In the genomic region with DNA sequence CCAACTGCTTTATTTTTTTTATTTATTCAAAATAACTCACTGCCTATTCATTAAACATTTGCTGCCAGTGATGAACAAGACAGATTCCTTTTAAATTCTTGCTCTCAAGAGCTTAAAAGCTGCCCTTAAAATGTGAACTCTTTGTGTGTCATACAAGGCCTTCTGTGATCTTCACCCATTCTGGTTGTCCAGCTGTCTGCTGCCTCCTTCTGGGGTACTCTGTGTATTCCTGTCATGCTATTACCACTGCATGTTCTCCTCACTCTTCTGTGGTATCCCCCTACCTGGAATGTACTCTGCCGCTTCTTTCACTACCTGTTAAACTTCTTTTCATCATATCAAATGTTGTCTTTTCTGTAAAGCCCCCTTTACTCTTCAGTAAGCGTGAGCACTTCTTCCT, we compare ENCODE assay signal across 9 cellular contexts.
A peak's percentile ranks its signal among the peaks of the same experiment; 100 is the strongest.
DNase-seq lines count a peak whose midpoint lies in the region; ATAC-seq and TF ChIP-seq lines count a peak whose summit lies in the region.
"Had no signal": no experiment of that assay in that cellular context is flagged by ENCODE, and none has a peak within 500 bp of the region (broad histone marks: within the 10 kb centered on the region; RNA-seq: fewer than 3 reads in every experiment).

No MANE protein-coding gene starts in this region.

- no peak for DNase-seq in AG04449 (ENCODE audit: low read depth, low spot score)
- DNase-seq in ascending aorta (ENCODE audit: low spot score in 2 of 2) = no peak
- no peak for DNase-seq in kidney epithelial cell (ENCODE audit: low read depth)
- no peak for DNase-seq in SW480 (ENCODE audit: low spot score)
- no peak for DNase-seq in activated CD4-positive, CD25-positive, alpha-beta regulatory T cell (lab: John Stamatoyannopoulos, UW)
- DNase-seq in NCI-H1694 treated with DMSO at 0.1 percent for 48 hours (lab: John Stamatoyannopoulos, UW) = no peak
- DNase-seq: NCI-H446 treated with DMSO at 0.1 percent for 48 hours had no signal

- no peaks in the 10 kb centered on the region for H3K9me3 ChIP-seq in ascending aorta

- TF ChIP-seq CTCF in AG04449 (IDR thresholded peaks at IDR 0.05; ENCODE audit: insufficient read depth, low read length, missing control alignments) (peak; percentile 28), ascending aorta (IDR thresholded peaks at IDR 0.05) (peak in 1 of 3 experiments; percentile 28), kidney epithelial cell (IDR thresholded peaks at IDR 0.05; ENCODE audit: insufficient read depth, low read length, poor library complexity, severe bottlenecking) (peak; percentile 18)

- H3K27me3 ChIP-seq in ascending aorta (no peaks in the 10 kb centered on the region), kidney epithelial cell (ENCODE audit: control insufficient read depth, insufficient read depth, low read length) (no peaks in the 10 kb centered on the region)

- H3K4me1 ChIP-seq in ascending aorta = peaks cover 3 to 37% of the 10 kb centered on the region in 2 donors

- CTCF ChIA-PET in AG04449 (lab: Yijun Ruan, JAX) = interaction anchor here (0.9 to 3.7 kb wide), 5 partner anchors 13 to 289 kb away, joined by 3 to 25 read pairs (median 4); no protein-coding TSS in a partner anchor

- H3K4me3 ChIP-seq in AG04449 (ENCODE audit: low read depth, low read length) (no peak overlapping the region), ascending aorta (no peak overlapping the region), kidney epithelial cell (ENCODE audit: low read depth, low read length) (no peak overlapping the region)

- POLR2A ChIA-PET in AG04449 (lab: Yijun Ruan, JAX) = no interaction called here

- intact Hi-C loops in ascending aorta (cut with DNase I) = loop anchor here (5.0 kb wide), 1 partner anchor 88 kb away; no protein-coding TSS in a partner anchor

- peak overlapping the region; percentile 60 to 74 for H3K27ac ChIP-seq in ascending aorta

- ATAC-seq in GM19324 (IDR thresholded peaks at IDR 0.05; ENCODE audit: low FRiP score, unreplicated experiment) = peak; percentile 44
- no peak for ATAC-seq in GM21515 (IDR thresholded peaks at IDR 0.05; ENCODE audit: unreplicated experiment)

- H3K36me3 ChIP-seq in ascending aorta (peaks cover 0 to 6% of the 10 kb centered on the region in 2 donors), kidney epithelial cell (ENCODE audit: control insufficient read depth, insufficient read depth, low read length) (no peaks in the 10 kb centered on the region)
